Comparison of ENCODE assay signal across 30 cellular contexts in genomic region chr2:229032596-229033234, GRCh38.
"Had no signal": no experiment of that assay in that cellular context is flagged by ENCODE, and none has a peak within 500 bp of the region (broad histone marks: within the 10 kb centered on the region; RNA-seq: fewer than 3 reads in every experiment).

No MANE protein-coding gene starts in this region.

- H3K27ac Mint-ChIP-seq: activated naive CD4-positive, alpha-beta T cell treated with anti-CD3 and anti-CD28 coated beads, Interleukin-2, amount 50 U/mL, for 72 hours; activated T-cell treated with anti-CD3 and anti-CD28 coated beads, Interleukin-2, amount 50 U/mL, for 72 hours; effector memory CD8-positive, alpha-beta T cell; natural killer cell; neural progenitor cell; stimulated activated naive B cell treated with anti-CD40 and anti-IgM and Interleukin-4, amounts not matched to agents 10 μg/mL and 1 μg/mL and 100 μg/mL, for 72 hours; T-helper 1 cell treated with Interleukin-12 subunit alpha and Interleukin-12 subunit beta and Interleukin-4 antibody, amounts not matched to agents 30 μg/mL and 1 μg/mL, for 36 hours; WTC11 had no signal

- H3K4me1 ChIP-seq: foreskin keratinocyte, neural progenitor cell, parathyroid adenoma, psoas muscle, sigmoid colon, suprapubic skin, upper lobe of right lung had no signal

- DNase-seq: activated CD4-positive, alpha-beta T cell treated with anti-CD3 and anti-CD28 coated beads, Interleukin-2, amount 50 U/mL, for 4 hours; activated naive CD4-positive, alpha-beta T cell; activated T-cell treated with anti-CD3 and anti-CD28 coated beads for 4 hours; activated T-cell treated with anti-CD3 and anti-CD28 coated beads, Interleukin-2, amount 50 U/mL, for 72 hours; brain microvascular endothelial cell; cortex of kidney; effector memory CD8-positive, alpha-beta T cell; erythroblast; islet precursor cell; left ventricle myocardium inferior; mesendoderm; natural killer cell; occipital lobe; psoas muscle; sigmoid colon; stimulated activated CD4-positive, alpha-beta T cell treated with anti-CD3 and anti-CD28 coated beads, Interleukin-15, amount 100 ng/mL, for 24 hours; stimulated activated CD4-positive, alpha-beta T cell treated with anti-CD3 and anti-CD28 coated beads, Interleukin-2, amount 100 ng/mL, for 24 hours; stimulated activated naive B cell treated with anti-CD40 and anti-IgM and Interleukin-4, amounts not matched to agents 10 μg/mL and 1 μg/mL and 100 μg/mL, for 72 hours; tibial artery; upper lobe of right lung had no signal

- H3K9me3 ChIP-seq: left ventricle myocardium inferior, psoas muscle, sigmoid colon, suprapubic skin, tibial artery, upper lobe of right lung had no signal

- FAIRE-seq: astrocyte had no signal

- H3K9me3 Mint-ChIP-seq: neural progenitor cell had no signal

- H3K27ac ChIP-seq: brain microvascular endothelial cell, foreskin keratinocyte, hepatocyte, left ventricle myocardium inferior, neural progenitor cell, parathyroid adenoma, psoas muscle, sigmoid colon, suprapubic skin, tibial artery, upper lobe of right lung had no signal

- ATAC-seq: activated naive CD4-positive, alpha-beta T cell treated with anti-CD3 and anti-CD28 coated beads, Interleukin-2, amount 50 U/mL, for 72 hours; activated T-cell treated with anti-CD3 and anti-CD28 coated beads, Interleukin-2, amount 50 U/mL, for 72 hours; effector memory CD8-positive, alpha-beta T cell; foreskin keratinocyte; natural killer cell; psoas muscle; stimulated activated naive B cell treated with anti-CD40 and anti-IgM and Interleukin-4, amounts not matched to agents 10 μg/mL and 1 μg/mL and 100 μg/mL, for 72 hours; upper lobe of right lung; WTC11 had no signal

- H3K27me3 ChIP-seq: brain microvascular endothelial cell, foreskin keratinocyte, hepatocyte, neural progenitor cell, sigmoid colon, suprapubic skin, tibial artery, upper lobe of right lung had no signal

- H3K4me1 Mint-ChIP-seq: natural killer cell; neural progenitor cell; stimulated activated naive B cell treated with anti-CD40 and anti-IgM and Interleukin-4, amounts not matched to agents 10 μg/mL and 1 μg/mL and 100 μg/mL, for 72 hours; WTC11 had no signal

- H3K4me3 Mint-ChIP-seq: activated T-cell treated with anti-CD3 and anti-CD28 coated beads, Interleukin-2, amount 50 U/mL, for 72 hours; effector memory CD8-positive, alpha-beta T cell; natural killer cell; neural progenitor cell; stimulated activated naive B cell treated with anti-CD40 and anti-IgM and Interleukin-4, amounts not matched to agents 10 μg/mL and 1 μg/mL and 100 μg/mL, for 72 hours; T-helper 1 cell treated with Interleukin-12 subunit alpha and Interleukin-12 subunit beta and Interleukin-4 antibody, amounts not matched to agents 30 μg/mL and 1 μg/mL, for 36 hours; WTC11 had no signal

- H3K4me3 ChIP-seq: hepatocyte, left ventricle myocardium inferior, lung, neural progenitor cell, psoas muscle, sigmoid colon, suprapubic skin, tibial artery, upper lobe of right lung had no signal

- H3K36me3 ChIP-seq: brain microvascular endothelial cell, left ventricle myocardium inferior, neural progenitor cell, sigmoid colon, suprapubic skin, tibial artery, upper lobe of right lung had no signal

- H3K27me3 Mint-ChIP-seq: effector memory CD8-positive, alpha-beta T cell; stimulated activated naive B cell treated with anti-CD40 and anti-IgM and Interleukin-4, amounts not matched to agents 10 μg/mL and 1 μg/mL and 100 μg/mL, for 72 hours had no signal
